Comparison of ENCODE assay signal across 8 cellular contexts in genomic region chr17:48626470-48627241, GRCh38. TPM values are rescaled to one million over a fixed set of nuclear protein-coding genes. Genes with fewer than 3 reads are reported as not detected.
DNase-seq lines count a peak whose midpoint lies in the region; ATAC-seq, FAIRE-seq and TF ChIP-seq lines count a peak whose summit lies in the region.

No MANE protein-coding gene starts in this region.

- H3K27ac ChIP-seq in H1 (ENCODE audit: low read depth, low read length): no peak overlapping the region

- no peak overlapping the region for H2BK5ac ChIP-seq in H1 (ENCODE audit: low read depth, low read length)

- H3K9ac ChIP-seq in H1 (replicated peaks in 1 of 4; ENCODE audit: extremely low read depth in 1 of 4, low read depth in 3 of 4, low read length in 3 of 4): no peak overlapping the region

- H2BK120ac ChIP-seq in H1 (replicated peaks; ENCODE audit: low read depth, low read length): no peak overlapping the region

- no peak for TF ChIP-seq POLR2A in H1 (IDR thresholded peaks at IDR 0.05; ENCODE audit: control extremely low read depth in 1 of 2, low read depth in 2 of 2, low read length in 2 of 2)

- no peak overlapping the region for H4K91ac ChIP-seq in H1 (replicated peaks; ENCODE audit: insufficient read length, low read length)

- TF ChIP-seq RAD21 in H1 (IDR thresholded peaks at IDR 0.05 in 1 of 2, conservative IDR thresholded peaks at IDR 0.05 in 1 of 2; ENCODE audit: low read depth in 2 of 2, low read length in 2 of 2): no peak

- 8% methylated on average over 19 of the region's 38 CpGs; no CpG with 5 or more reads in 1 of the 2 experiments for WGBS in H1 (ENCODE audit: extremely low coverage in 1 of 2, insufficient coverage in 1 of 2, insufficient read length in 1 of 2, insufficient replicate concordance in 2 of 2, low coverage in 1 of 2, low lambda C conversion rate in 2 of 2, missing lambda C conversion rate in 1 of 2), 2 experiments

- no peaks in the 10 kb centered on the region for H3K79me2 ChIP-seq in H1 (ENCODE audit: control insufficient read depth in 1 of 2, insufficient read depth in 2 of 2, low read length in 2 of 2)

- no peak overlapping the region for H2BK12ac ChIP-seq in H1 (ENCODE audit: low read depth, low read length)

- H2BK15ac ChIP-seq in H1 (ENCODE audit: low read length): no peak overlapping the region

- H3K9me3 ChIP-seq in H1 (ENCODE audit: insufficient read depth in 2 of 2, low read depth in 1 of 2, low read length in 1 of 2): no peaks in the 10 kb centered on the region

- H3K56ac ChIP-seq in H1 (replicated peaks; ENCODE audit: insufficient read length, low read depth, low read length): no peak overlapping the region

- ATAC-seq in GM18868 (IDR thresholded peaks at IDR 0.05; ENCODE audit: unreplicated experiment) (no peak), HG03097 (IDR thresholded peaks at IDR 0.05; ENCODE audit: low FRiP score, unreplicated experiment) (no peak)

- peaks cover 0 to 13% (median 0%) of the 10 kb centered on the region in 4 experiments; a peak in 1 of 8 replicates for H3K36me3 ChIP-seq in H1 (ENCODE audit: control insufficient read depth in 2 of 4, insufficient read depth in 4 of 4, low read length in 3 of 4)

- H4K20me1 ChIP-seq in H1 (replicated peaks in 1 of 2; ENCODE audit: control insufficient read depth in 1 of 2, insufficient read depth in 2 of 2, low read length in 2 of 2): peaks cover 38 to 47% of the 10 kb centered on the region in 2 experiments

- no peak overlapping the region for H3K14ac ChIP-seq in H1 (ENCODE audit: insufficient read length)

- no peak overlapping the region for H4K8ac ChIP-seq in H1 (ENCODE audit: extremely low read depth, insufficient read depth, low read length)

- H3K4ac ChIP-seq in H1 (replicated peaks; ENCODE audit: insufficient read length, low read depth, low read length): no peak overlapping the region

- H3K4me1 ChIP-seq in H1 (replicated peaks in 1 of 4; ENCODE audit: control insufficient read depth in 3 of 4, insufficient read depth in 4 of 4, low read length in 3 of 4): peaks cover 0 to 11% (median 5%) of the 10 kb centered on the region in 4 experiments; a peak in 5 of 7 replicates

- H2AFZ ChIP-seq in H1 (ENCODE audit: low read length): no peak overlapping the region

- no peak overlapping the region for H3K23ac ChIP-seq in H1 (ENCODE audit: insufficient read length)

- no peak for FAIRE-seq in H1 (lab: Jason Lieb, UNC)

- H3K4me2 ChIP-seq in H1 (ENCODE audit: insufficient read depth in 1 of 2, low read depth in 2 of 2, low read length in 2 of 2): peak overlapping the region; percentile 32 to 55; a peak in 3 of 4 replicates

- H3K27me3 ChIP-seq in H1 (replicated peaks in 1 of 4; ENCODE audit: control insufficient read depth in 3 of 4, extremely low read depth in 1 of 4, insufficient read depth in 3 of 4, low read length in 3 of 4): peaks cover 98 to 100% (median 100%) of the 10 kb centered on the region in 4 experiments

- H4K5ac ChIP-seq in H1 (ENCODE audit: insufficient read length, low read depth, low read length): no peak overlapping the region

- no peak overlapping the region for H2BK20ac ChIP-seq in H1 (ENCODE audit: low read length)

- TF ChIP-seq EP300 in H1 (IDR thresholded peaks at IDR 0.05; ENCODE audit: borderline replicate concordance in 1 of 2, low read depth in 2 of 2, low read length in 2 of 2): no peak

- POLR2A ChIA-PET in H1 (lab: Charles Lee; ENCODE audit: partially characterized antibody): interaction anchor here (1.6 kb wide), 1 partner anchor 8 kb away, joined by 3 read pairs; no protein-coding TSS in a partner anchor

- no peak overlapping the region for H2AK5ac ChIP-seq in H1 (ENCODE audit: low read depth, low read length)

- no peak for TF ChIP-seq CTCF in H1 (IDR thresholded peaks at IDR 0.05; ENCODE audit: control extremely low read depth in 1 of 3, insufficient read depth in 1 of 3, low read depth in 1 of 3, low read length in 3 of 3)

- no peaks in the 10 kb centered on the region for H3K79me1 ChIP-seq in H1 (ENCODE audit: low read depth, low read length)

- peak overlapping the region in 1 of 4 experiments; percentile 30; a peak in 2 of 8 replicates for H3K4me3 ChIP-seq in H1 (ENCODE audit: extremely low read depth in 1 of 4, insufficient read depth in 2 of 4, low read depth in 3 of 4, low read length in 4 of 4)

- no peaks in the 10 kb centered on the region; the same call in 1 of the 2 replicates for H3K23me2 ChIP-seq in H1 (ENCODE audit: low read depth, low read length)

- CTCF ChIA-PET in H1 (lab: Charles Lee; ENCODE audit: partially characterized antibody): interaction anchor here (1.0 to 4.6 kb wide), 10 partner anchors 10 to 73 kb away, joined by 3 to 30 read pairs (median 6); partner anchors contain the start of genes HOXB5 and HOXB8

- DNase-seq in NCI-H187 (lab: John Stamatoyannopoulos, UW): peak; percentile 1 to 35
- no peak for DNase-seq in NCI-H187 treated with DMSO at 0.1 percent for 48 hours (lab: John Stamatoyannopoulos, UW)
- peak; percentile 96 for DNase-seq in SW480 (ENCODE audit: low spot score)
- no peak for DNase-seq in H1 (ENCODE audit: low read depth in 1 of 2, low spot score in 2 of 2)
- peak; percentile 49 to 52 for DNase-seq in stimulated activated CD4-positive, alpha-beta T cell treated with anti-CD3 and anti-CD28 coated beads, Interleukin-1b, Interleukin-23, amount 100 ng/mL, for 4 hours (ENCODE audit: low read depth in 2 of 2)
- DNase-seq in DMS 273 treated with DMSO at 0.1 percent for 48 hours (lab: John Stamatoyannopoulos, UW): no peak

- no peak overlapping the region for H3K18ac ChIP-seq in H1 (ENCODE audit: extremely low read depth, low read length)

TF ChIP-seq in H1, 55 proteins besides CTCF, POLR2A, EP300 and RAD21 (continues in another document):
- no peak for TF ChIP-seq BCL11A (IDR thresholded peaks at IDR 0.05; ENCODE audit: low read depth in 2 of 2, low read length in 2 of 2)
- TF ChIP-seq SIN3A (conservative IDR thresholded peaks at IDR 0.05 in 1 of 2, IDR thresholded peaks at IDR 0.05 in 1 of 2; ENCODE audit: low read depth in 1 of 2, low read length in 2 of 2): no peak
- peak; percentile 68; the same call in 1 of the 2 replicates for TF ChIP-seq CBX8 (IDR thresholded peaks at IDR 0.05; ENCODE audit: borderline replicate concordance, low read depth, low read length)
- TF ChIP-seq CHD1 (IDR thresholded peaks at IDR 0.05; ENCODE audit: low read depth, low read length): no peak
- no peak for TF ChIP-seq NRF1 (IDR thresholded peaks at IDR 0.05; ENCODE audit: low read depth, low read length)

RNA-seq across cellular contexts. Expression of gene HOXB9, which starts 0.5 kb away (rescaled TPM):
- not detected in 2 replicates for total RNA-seq in H1 (2021; fragmentation: NEBNext Ultra II Directional; extraction: Animal tissue kit (Norgen Biotek cat#: 25700))
- not detected in 2 replicates for polyA plus RNA-seq in H1 (2011; rRNA removed)
- not detected for polyA plus RNA-seq in H1 (2011; cell fraction: cytosol; rRNA removed)
- polyA plus RNA-seq in H1 (2011; cell fraction: nucleus; rRNA removed): not detected
- 0.15 to 0.17 TPM in 2 of 4 replicates, not detected in the others for polyA plus RNA-seq in H1 (2012, experiment 1 of 2)
- polyA plus RNA-seq in H1 (2012, experiment 2 of 2): 0.17 TPM
- polyA plus RNA-seq in H1 (2013, experiment 1 of 2): 0.02 TPM
- polyA plus RNA-seq in H1 (2013, experiment 2 of 2): not detected
- polyA minus RNA-seq in H1 (2011; rRNA and poly(A)+ RNA removed): not detected in 2 replicates
- not detected for polyA minus RNA-seq in H1 (2011; cell fraction: cytosol; rRNA and poly(A)+ RNA removed)
- polyA minus RNA-seq in H1 (2011; cell fraction: nucleus; rRNA and poly(A)+ RNA removed): not detected

RNA-seq across cellular contexts. Expression of gene HOXB8, which starts 11.6 kb away (rescaled TPM):
- total RNA-seq in H1 (2021; fragmentation: NEBNext Ultra II Directional; extraction: Animal tissue kit (Norgen Biotek cat#: 25700)): not detected in 2 replicates
- not detected in 2 replicates for polyA plus RNA-seq in H1 (2011; rRNA removed)
- not detected for polyA plus RNA-seq in H1 (2011; cell fraction: cytosol; rRNA removed)
- not detected for polyA plus RNA-seq in H1 (2011; cell fraction: nucleus; rRNA removed)
- not detected in 4 replicates for polyA plus RNA-seq in H1 (2012, experiment 1 of 2)
- polyA plus RNA-seq in H1 (2012, experiment 2 of 2): 0.09 TPM
- polyA plus RNA-seq in H1 (2013, experiment 1 of 2): not detected
- not detected for polyA plus RNA-seq in H1 (2013, experiment 2 of 2)
- polyA minus RNA-seq in H1 (2011; rRNA and poly(A)+ RNA removed): not detected in 2 replicates
- polyA minus RNA-seq in H1 (2011; cell fraction: cytosol; rRNA and poly(A)+ RNA removed): not detected
- polyA minus RNA-seq in H1 (2011; cell fraction: nucleus; rRNA and poly(A)+ RNA removed): not detected

RNA-seq across cellular contexts. Expression of gene HOXB7, which starts 15.8 kb away (rescaled TPM):
- not detected in 2 replicates for total RNA-seq in H1 (2021; fragmentation: NEBNext Ultra II Directional; extraction: Animal tissue kit (Norgen Biotek cat#: 25700))
- not detected in 2 replicates for polyA plus RNA-seq in H1 (2011; rRNA removed)
- polyA plus RNA-seq in H1 (2011; cell fraction: cytosol; rRNA removed): not detected
- not detected for polyA plus RNA-seq in H1 (2011; cell fraction: nucleus; rRNA removed)
- not detected in 4 replicates for polyA plus RNA-seq in H1 (2012, experiment 1 of 2)
- not detected for polyA plus RNA-seq in H1 (2012, experiment 2 of 2)
- not detected for polyA plus RNA-seq in H1 (2013, experiment 1 of 2)
- polyA plus RNA-seq in H1 (2013, experiment 2 of 2): not detected
- not detected in 2 replicates for polyA minus RNA-seq in H1 (2011; rRNA and poly(A)+ RNA removed)
- not detected for polyA minus RNA-seq in H1 (2011; cell fraction: cytosol; rRNA and poly(A)+ RNA removed)
- not detected for polyA minus RNA-seq in H1 (2011; cell fraction: nucleus; rRNA and poly(A)+ RNA removed)

RNA-seq across cellular contexts. Expression of gene HOXB6, which starts 21.9 kb away (rescaled TPM):
- total RNA-seq in H1 (2021; fragmentation: NEBNext Ultra II Directional; extraction: Animal tissue kit (Norgen Biotek cat#: 25700)): not detected in 2 replicates
- polyA plus RNA-seq in H1 (2011; rRNA removed): not detected in 2 replicates
- polyA plus RNA-seq in H1 (2011; cell fraction: cytosol; rRNA removed): not detected
- polyA plus RNA-seq in H1 (2011; cell fraction: nucleus; rRNA removed): not detected
- 0.09 to 0.17 TPM in 2 of 4 replicates, not detected in the others for polyA plus RNA-seq in H1 (2012, experiment 1 of 2)
- polyA plus RNA-seq in H1 (2012, experiment 2 of 2): not detected
- polyA plus RNA-seq in H1 (2013, experiment 1 of 2): not detected
- not detected for polyA plus RNA-seq in H1 (2013, experiment 2 of 2)
- not detected in 2 replicates for polyA minus RNA-seq in H1 (2011; rRNA and poly(A)+ RNA removed)
- polyA minus RNA-seq in H1 (2011; cell fraction: cytosol; rRNA and poly(A)+ RNA removed): not detected
- not detected for polyA minus RNA-seq in H1 (2011; cell fraction: nucleus; rRNA and poly(A)+ RNA removed)

RNA-seq across cellular contexts. Expression of gene HOXB5, which starts 33.1 kb away (rescaled TPM):
- not detected in 2 replicates for total RNA-seq in H1 (2021; fragmentation: NEBNext Ultra II Directional; extraction: Animal tissue kit (Norgen Biotek cat#: 25700))
- polyA plus RNA-seq in H1 (2011; rRNA removed): not detected in 2 replicates
- polyA plus RNA-seq in H1 (2011; cell fraction: cytosol; rRNA removed): not detected
- polyA plus RNA-seq in H1 (2011; cell fraction: nucleus; rRNA removed): not detected
- polyA plus RNA-seq in H1 (2012, experiment 1 of 2): not detected in 4 replicates
- polyA plus RNA-seq in H1 (2012, experiment 2 of 2): not detected
- polyA plus RNA-seq in H1 (2013, experiment 1 of 2): not detected
- not detected for polyA plus RNA-seq in H1 (2013, experiment 2 of 2)
- polyA minus RNA-seq in H1 (2011; rRNA and poly(A)+ RNA removed): 0.07 TPM in 1 of 2 replicates, not detected in the other
- polyA minus RNA-seq in H1 (2011; cell fraction: cytosol; rRNA and poly(A)+ RNA removed): not detected
- polyA minus RNA-seq in H1 (2011; cell fraction: nucleus; rRNA and poly(A)+ RNA removed): not detected

Comparison
In these comparisons a context has a peak if more than half of its experiments do, and no peak if none do; other contexts are left out.
1. DNase-seq: peak in NCI-H187 (2 of 2), SW480 (single experiment) and stimulated activated CD4-positive, alpha-beta T cell treated with anti-CD3 and anti-CD28 coated beads, Interleukin-1b, Interleukin-23, amount 100 ng/mL, for 4 hours (2 of 2); none in NCI-H187 treated with DMSO at 0.1 percent for 48 hours (single experiment), H1 (0 of 2) and DMS 273 treated with DMSO at 0.1 percent for 48 hours (single experiment).